In the genomic region with DNA sequence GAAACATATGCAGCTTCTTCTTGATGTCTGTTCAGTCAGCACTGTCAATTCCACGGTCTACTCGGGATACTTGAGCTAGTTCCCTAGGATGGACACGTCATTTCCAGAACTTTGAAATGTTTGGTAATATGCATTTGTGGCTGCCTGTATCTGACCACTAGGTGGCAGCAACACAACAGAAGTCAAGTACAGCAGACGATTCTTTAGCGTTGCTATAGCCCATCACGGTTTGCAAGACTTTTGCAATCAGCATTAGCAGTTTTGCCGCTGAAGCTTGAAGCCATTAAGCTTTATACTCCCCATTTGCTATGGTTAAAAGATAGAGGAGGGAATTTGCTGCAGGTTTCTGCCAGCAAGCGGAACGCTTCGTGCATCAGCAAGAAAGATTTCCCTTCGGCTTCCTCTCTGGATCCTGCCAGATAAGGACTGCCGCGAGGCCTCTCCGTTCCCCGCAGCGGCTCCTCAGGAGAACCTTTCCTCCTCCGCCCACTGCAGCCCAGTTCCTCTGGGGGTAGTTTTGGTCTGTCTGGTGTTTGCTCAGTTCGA, we compare ENCODE assay signal across 8 cellular contexts.
DNase-seq lines count a peak whose midpoint lies in the region; ATAC-seq and TF ChIP-seq lines count a peak whose summit lies in the region.

No MANE protein-coding gene starts in this region.

- H3K4me3 ChIP-seq in HCT116 (replicated peaks in 1 of 2; ENCODE audit: low read depth in 1 of 2, low read length in 2 of 2), result no peak overlapping the region
- H3K4me3 ChIP-seq in astrocyte of the spinal cord (ENCODE audit: low read depth, low read length), result peak overlapping the region; percentile 7
- H3K4me3 ChIP-seq in skeletal muscle cell (ENCODE audit: low read depth, low read length), result peak overlapping the region; percentile 22

- peak; percentile 99 for TF ChIP-seq RAD21 in HCT116 (IDR thresholded peaks at IDR 0.05; ENCODE audit: low read depth)

- POLR2A ChIA-PET in HCT116 (lab: Charles Lee), result interaction anchor here (0.8 to 1.2 kb wide), 4 partner anchors 114 to 250 kb away, joined by 3 to 4 read pairs (median 3); a partner anchor contains a TSS

- in situ Hi-C loops in astrocyte of the spinal cord (cut with HindIII; ENCODE audit: low sequenced_read_pairs), result no loop called here

- no peaks in the 10 kb centered on the region for H4K20me1 ChIP-seq in HCT116 (ENCODE audit: insufficient read depth)

- RAD21 ChIA-PET in HCT116 (lab: Charles Lee; ENCODE audit: low non-redundant PET in 1 of 2, low total read pairs in 2 of 2, uncharacterized antibody in 2 of 2, unreplicated experiment in 2 of 2), result interaction anchor here (0.6 to 1.5 kb wide), 11 partner anchors 14 to 325 kb away, joined by 3 to 6 read pairs (median 3); a partner anchor contains a TSS

- intact Hi-C loops in HCT116 (cut with micrococcal nuclease), result loop anchor here (1.0 to 10.0 kb wide), 6 partner anchors 200 to 589 kb away; a partner anchor contains a TSS

- H3K4me1 ChIP-seq in HCT116 (ENCODE audit: control insufficient read depth in 1 of 2, insufficient read depth in 2 of 2, low read length in 2 of 2), result no peaks in the 10 kb centered on the region

- H3K9me3 ChIP-seq in HCT116 (ENCODE audit: control insufficient read depth in 1 of 2, insufficient read depth in 1 of 2, low read depth in 1 of 2, low read length in 2 of 2), result no peaks in the 10 kb centered on the region

- TF ChIP-seq CTCF in HCT116 (IDR thresholded peaks at IDR 0.05 in 2 of 3, conservative IDR thresholded peaks at IDR 0.05 in 1 of 3; ENCODE audit: borderline replicate concordance in 1 of 3, insufficient read depth in 1 of 3, low read depth in 2 of 3, low read length in 2 of 3) (peak; percentile 95 to 100 (median 97)), astrocyte of the spinal cord (IDR thresholded peaks at IDR 0.05; ENCODE audit: low read depth, low read length) (peak; percentile 86)

- no peak for TF ChIP-seq POLR2A in HCT116 (IDR thresholded peaks at IDR 0.05; ENCODE audit: borderline replicate concordance, extremely low read depth, insufficient read depth, insufficient read length)

- peak overlapping the region; percentile 7 for H2AFZ ChIP-seq in HCT116 (ENCODE audit: low read depth, low read length, poor library complexity, severe bottlenecking)

- H3K9ac ChIP-seq in HCT116 (ENCODE audit: low read length), result no peak overlapping the region

- DNase-seq in DMS79 treated with DMSO at 0.1 percent for 48 hours (lab: John Stamatoyannopoulos, UW) (peak; percentile 47), HCT116 (ENCODE audit: low read depth, low spot score) (peak; percentile 86), NCI-H1694 (lab: John Stamatoyannopoulos, UW) (peak; percentile 62), T1000 (lab: John Stamatoyannopoulos, UW) (peak; percentile 73), astrocyte of the spinal cord (ENCODE audit: low read depth, low spot score) (peak; percentile 93), iPS DF 4.7 (ENCODE audit: extremely low read depth, low spot score) (peak; percentile 89), skeletal muscle cell (ENCODE audit: low read depth) (peak; percentile 82)

- no peaks in the 10 kb centered on the region for H3K9me2 ChIP-seq in HCT116 (ENCODE audit: insufficient read depth)

- CTCF ChIA-PET in HCT116 (lab: Charles Lee), result interaction anchor here (0.6 to 4.0 kb wide), 45 partner anchors 9 to 1033 kb away, joined by 3 to 68 read pairs (median 4); a partner anchor contains a TSS

- H3K4me2 ChIP-seq in HCT116 (ENCODE audit: low read length), result no peak overlapping the region

- H3K27ac ChIP-seq in HCT116 (ENCODE audit: low read depth, low read length), result 0 out of 2 replicates have a peak overlapping the region, but pooled peaks have one; percentile 2

- peak; percentile 89 for ATAC-seq in HCT116
- ATAC-seq in HG02840 (IDR thresholded peaks at IDR 0.05; ENCODE audit: low FRiP score, unreplicated experiment), result no peak

- H3K79me2 ChIP-seq in HCT116 (ENCODE audit: insufficient read depth, low read length), result no peaks in the 10 kb centered on the region

- no peaks in the 10 kb centered on the region for H3K27me3 ChIP-seq in HCT116 (ENCODE audit: insufficient read depth, low read length)

- no TSS peak for BruUV-seq in HCT116 (replicated peaks; lab: Mats Ljungman, UMichigan)

- peaks cover 30 to 70% of the 10 kb centered on the region in 2 experiments; a peak in 3 of 4 replicates for H3K36me3 ChIP-seq in HCT116 (ENCODE audit: control insufficient read depth in 1 of 2, insufficient read depth in 2 of 2, low read length in 2 of 2)

TF ChIP-seq in HCT116, 20 proteins besides CTCF, POLR2A, EP300 and RAD21:
- TF ChIP-seq YY1 (IDR thresholded peaks at IDR 0.05; ENCODE audit: extremely low read depth, insufficient replicate concordance, low read depth, low read length) (peak; percentile 64), TCF7L2 (IDR thresholded peaks at IDR 0.05; ENCODE audit: borderline replicate concordance, extremely low read depth, insufficient read depth, insufficient read length) (no peak)

Comparison
In these comparisons a context has a peak if more than half of its experiments do, and no peak if none do; other contexts are left out.
1. H3K4me3 ChIP-seq: peak in astrocyte of the spinal cord (single experiment) and skeletal muscle cell (single experiment); none in HCT116 (0 of 2).
2. Peak in every context shown above with its lines, with median percentiles within 50 percentile points of each other: DNase-seq.